Comparison of ENCODE assay signal across 20 cellular contexts in the genomic region with DNA sequence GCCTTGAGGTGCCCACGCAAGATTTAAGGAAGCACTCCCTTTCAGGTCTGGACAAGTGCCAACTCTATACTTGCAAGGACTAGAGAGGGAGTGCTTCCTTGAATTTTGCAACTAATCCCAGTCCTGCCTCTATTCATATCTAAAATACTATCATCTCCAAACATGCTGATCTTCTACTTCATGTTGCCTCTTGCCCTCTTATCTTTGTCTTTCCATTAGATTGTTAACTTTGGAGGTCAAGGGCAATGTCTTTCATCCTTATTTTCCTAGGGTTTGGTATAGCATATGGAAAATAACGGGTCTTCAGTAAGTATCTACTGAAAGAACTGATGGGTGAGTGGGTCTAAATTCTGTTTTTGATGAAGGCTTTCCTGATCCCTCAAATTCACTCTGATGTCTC. TPM values are rescaled to one million over a fixed set of nuclear protein-coding genes. Genes with fewer than 3 reads are reported as not detected.
DNase-seq lines count a peak whose midpoint lies in the region; ATAC-seq, FAIRE-seq and TF ChIP-seq lines count a peak whose summit lies in the region.
"Had no signal": no experiment of that assay in that cellular context is flagged by ENCODE, and none has a peak within 500 bp of the region (broad histone marks: within the 10 kb centered on the region; RNA-seq: fewer than 3 reads in every experiment).

No MANE protein-coding gene starts in this region.

- CTCF ChIA-PET in MCF 10A (lab: Yijun Ruan, JAX), result no interaction called here
- CTCF ChIA-PET in mammary epithelial cell (lab: Charles Lee; ENCODE audit: low non-redundant PET), result no interaction called here

- in situ Hi-C loops in mammary epithelial cell (cut with MboI; ENCODE audit: low sequenced_read_pairs in 2 of 2), result no loop called here

- no peaks in the 10 kb centered on the region for H3K9me3 Mint-ChIP-seq in MCF 10A (ENCODE audit: unreplicated experiment)
- no peaks in the 10 kb centered on the region for H3K9me3 Mint-ChIP-seq in natural killer cell treated with Interleukin-12 subunit alpha and Interleukin-12 subunit beta and Interleukin-15 and Interleukin-18, amount 100 ng/mL, for 72 hours
- H3K9me3 Mint-ChIP-seq: CD8-positive, alpha-beta T cell; GM23338; HFFc6; IgD-negative memory B cell had no signal

- no peak overlapping the region for H2AFZ ChIP-seq in mammary epithelial cell (ENCODE audit: low read depth, low read length)
- H2AFZ ChIP-seq: GM23338 had no signal

- no peak overlapping the region for H3K27ac Mint-ChIP-seq in MCF 10A (ENCODE audit: low read depth, unreplicated experiment)
- no peak overlapping the region for H3K27ac Mint-ChIP-seq in natural killer cell treated with Interleukin-12 subunit alpha and Interleukin-12 subunit beta and Interleukin-15 and Interleukin-18, amount 100 ng/mL, for 72 hours
- H3K27ac Mint-ChIP-seq: CD8-positive, alpha-beta T cell; GM23338; HFFc6; IgD-negative memory B cell had no signal

- intact Hi-C loops in MCF 10A (cut with micrococcal nuclease) (no loop called here), mammary epithelial cell (cut with micrococcal nuclease) (no loop called here), posterior vena cava (cut with DNase I) (no loop called here)

- H3K79me2 ChIP-seq in mammary epithelial cell (ENCODE audit: insufficient read depth, low read length), result no peaks in the 10 kb centered on the region

- H3K4me3 ChIP-seq in mammary epithelial cell (replicated peaks in 1 of 3; ENCODE audit: insufficient read depth in 1 of 3, low read depth in 2 of 3, low read length in 3 of 3) (no peak overlapping the region), bronchial epithelial cell (ENCODE audit: low read depth, low read length) (no peak overlapping the region)
- H3K4me3 ChIP-seq: BLaER1, GM23338 had no signal

- H3K9me3 ChIP-seq in mammary epithelial cell (replicated peaks; ENCODE audit: insufficient read depth, low read length), result peaks cover 2% of the 10 kb centered on the region
- H3K9me3 ChIP-seq: BLaER1 had no signal

- no TSS peak for BruUV-seq in MCF 10A (replicated peaks; lab: Mats Ljungman, UMichigan)
- no TSS peak for BruUV-seq in mammary epithelial cell (replicated peaks; lab: Mats Ljungman, UMichigan)

- dilution Hi-C loops in mammary epithelial cell (cut with HindIII; ENCODE audit: low sequenced_read_pairs), result no loop called here

- 71% methylated on average over 2 of the region's 2 CpGs for WGBS in mammary epithelial cell (ENCODE audit: low coverage, missing lambda C conversion rate)

- H3K4me2 ChIP-seq in mammary epithelial cell (ENCODE audit: insufficient read depth, low read depth, low read length), result no peak overlapping the region
- H3K4me2 ChIP-seq: BLaER1, GM23338 had no signal

- no peaks in the 10 kb centered on the region for H3K27me3 Mint-ChIP-seq in MCF 10A (ENCODE audit: insufficient read depth, unreplicated experiment)
- no peaks in the 10 kb centered on the region for H3K27me3 Mint-ChIP-seq in natural killer cell treated with Interleukin-12 subunit alpha and Interleukin-12 subunit beta and Interleukin-15 and Interleukin-18, amount 100 ng/mL, for 72 hours

- no peak overlapping the region for H3K4me3 Mint-ChIP-seq in MCF 10A (ENCODE audit: unreplicated experiment)
- H3K4me3 Mint-ChIP-seq in natural killer cell treated with Interleukin-12 subunit alpha and Interleukin-12 subunit beta and Interleukin-15 and Interleukin-18, amount 100 ng/mL, for 72 hours, result no peak overlapping the region
- H3K4me3 Mint-ChIP-seq: CD14-positive monocyte; CD8-positive, alpha-beta T cell; GM23338; HFFc6; IgD-negative memory B cell had no signal

- H3K27ac ChIP-seq in mammary epithelial cell (ENCODE audit: insufficient read depth, low read depth, low read length), result no peak overlapping the region
- H3K27ac ChIP-seq: BLaER1 had no signal

- H3K27me3 ChIP-seq in mammary epithelial cell (ENCODE audit: insufficient read depth, low read length) (peaks cover 4% of the 10 kb centered on the region), bronchial epithelial cell (ENCODE audit: control insufficient read depth, insufficient read depth, low read length) (peaks cover 5% of the 10 kb centered on the region)
- H3K27me3 ChIP-seq: BLaER1 had no signal

- no peaks in the 10 kb centered on the region for H4K20me1 ChIP-seq in mammary epithelial cell (ENCODE audit: insufficient read depth, low read length)
- H4K20me1 ChIP-seq: BLaER1 had no signal

- H3K36me3 ChIP-seq in mammary epithelial cell (ENCODE audit: insufficient read depth, low read length), result no peaks in the 10 kb centered on the region
- H3K36me3 ChIP-seq in bronchial epithelial cell (ENCODE audit: control insufficient read depth, insufficient read depth, low read length), result no peaks in the 10 kb centered on the region
- H3K36me3 ChIP-seq: BLaER1 had no signal

- H3K4me1 Mint-ChIP-seq in MCF 10A (ENCODE audit: insufficient read depth, unreplicated experiment), result peaks cover 4% of the 10 kb centered on the region
- no peaks in the 10 kb centered on the region for H3K4me1 Mint-ChIP-seq in natural killer cell treated with Interleukin-12 subunit alpha and Interleukin-12 subunit beta and Interleukin-15 and Interleukin-18, amount 100 ng/mL, for 72 hours (ENCODE audit: low read depth in 2 of 2)
- H3K4me1 Mint-ChIP-seq: CD14-positive monocyte, IgD-negative memory B cell had no signal

- TF ChIP-seq CTCF in MCF 10A (IDR thresholded peaks at IDR 0.05; ENCODE audit: unreplicated experiment) (no peak), mammary epithelial cell (conservative IDR thresholded peaks at IDR 0.05 in 1 of 2, IDR thresholded peaks at IDR 0.05 in 1 of 2; ENCODE audit: extremely low read depth in 1 of 2, insufficient read depth in 1 of 2, low read depth in 1 of 2, low read length in 2 of 2) (no peak), bronchial epithelial cell (IDR thresholded peaks at IDR 0.05; ENCODE audit: insufficient read depth, low read length, severe bottlenecking) (no peak)

- ATAC-seq in GM21619 (IDR thresholded peaks at IDR 0.05; ENCODE audit: unreplicated experiment), result no peak
- no peak for ATAC-seq in natural killer cell treated with Interleukin-12 subunit alpha and Interleukin-12 subunit beta and Interleukin-15 and Interleukin-18, amount 100 ng/mL, for 72 hours
- ATAC-seq: CD8-positive, alpha-beta T cell; GM23338; HCT116 had no signal

- H3K36me3 Mint-ChIP-seq in MCF 10A (ENCODE audit: insufficient read depth, unreplicated experiment), result no peaks in the 10 kb centered on the region
- H3K36me3 Mint-ChIP-seq in natural killer cell treated with Interleukin-12 subunit alpha and Interleukin-12 subunit beta and Interleukin-15 and Interleukin-18, amount 100 ng/mL, for 72 hours, result no peaks in the 10 kb centered on the region
- H3K36me3 Mint-ChIP-seq: CD14-positive monocyte; CD8-positive, alpha-beta T cell; IgD-negative memory B cell had no signal

- DNase-seq in MCF 10A (ENCODE audit: unreplicated experiment), result peak; percentile 11
- no peak for DNase-seq in mammary epithelial cell
- DNase-seq in MV-4-11 (lab: John Stamatoyannopoulos, UW), result peak; percentile 8
- DNase-seq in bronchial epithelial cell (ENCODE audit: low read depth), result peak; percentile 8
- no peak for DNase-seq in posterior vena cava (ENCODE audit: low spot score)
- DNase-seq in natural killer cell treated with Interleukin-12 subunit alpha and Interleukin-12 subunit beta and Interleukin-15 and Interleukin-18, amount 100 ng/mL, for 72 hours (ENCODE audit: low spot score), result no peak
- DNase-seq: 8988T; Calu3; CD8-positive, alpha-beta T cell; DMS79 treated with DMSO at 0.1 percent for 48 hours; GF-D8; H7; HFFc6 had no signal

- no peaks in the 10 kb centered on the region for H3K4me1 ChIP-seq in mammary epithelial cell (ENCODE audit: insufficient read depth, low read length)
- H3K4me1 ChIP-seq: BLaER1 had no signal

- no peak overlapping the region for H3K9ac ChIP-seq in mammary epithelial cell (ENCODE audit: insufficient read depth, low read length)
- H3K9ac ChIP-seq: BLaER1 had no signal

- POLR2A ChIA-PET in MCF 10A (lab: Yijun Ruan, JAX), result interaction anchor here (1.4 kb wide), 1 partner anchor 27 kb away, joined by 3 read pairs; no protein-coding TSS in a partner anchor

- FAIRE-seq in bronchial epithelial cell (lab: Jason Lieb, UNC), result no peak
- FAIRE-seq: HTR-8/SVneo had no signal

RNA-seq across cellular contexts. Expression of a gene that starts 28.7 kb away (rescaled TPM):
- total RNA-seq in MCF 10A (2022), result 0.49 and 2.0 TPM in 2 replicates
- 1 to 10 TPM in 1 of 2 donors, under 1 TPM in 1; 0.28 to 1.3 TPM for total RNA-seq in mammary epithelial cell
- polyA plus RNA-seq in mammary epithelial cell, result 0.02 TPM
- not detected for polyA minus RNA-seq in mammary epithelial cell
- 0.79 and 0.90 TPM in 2 replicates for total RNA-seq in bronchial epithelial cell
- 1 to 10 TPM; 1.3 to 2.8 TPM for total RNA-seq in posterior vena cava
- total RNA-seq in natural killer cell treated with Interleukin-12 subunit alpha and Interleukin-12 subunit beta and Interleukin-15 and Interleukin-18, amount 100 ng/mL, for 72 hours, result under 1 TPM in 1 of 2 donors, not detected in 1; 0.38 TPM
- total RNA-seq: CD8-positive, alpha-beta T cell had no signal
- polyA plus RNA-seq: IgD-negative memory B cell had no signal

Comparison
In these comparisons a context has a peak if more than half of its experiments do, and no peak if none do; other contexts are left out.
1. DNase-seq: peak in MCF 10A (single experiment), MV-4-11 (single experiment) and bronchial epithelial cell (single experiment); none in mammary epithelial cell (single experiment), posterior vena cava (single experiment) and natural killer cell treated with Interleukin-12 subunit alpha and Interleukin-12 subunit beta and Interleukin-15 and Interleukin-18, amount 100 ng/mL, for 72 hours (single experiment).